1 cellular context compared by ENCODE assay signal in genomic region chr17:28744104-28744801, GRCh38.
TF ChIP-seq lines count a peak whose summit lies in the region.

No MANE protein-coding gene starts in this region.

TF ChIP-seq in K562, 482 proteins besides CTCF, POLR2A, EP300 and RAD21 (continued from another document and continues in another):
- TF ChIP-seq HMGXB4 (CRISPR knock-in tag; IDR thresholded peaks at IDR 0.05), result no peak
- TF ChIP-seq SMAD4 (CRISPR knock-in tag; conservative IDR thresholded peaks at IDR 0.05), result no peak
- TF ChIP-seq TEAD4 (IDR thresholded peaks at IDR 0.05; ENCODE audit: low read length), result peak; percentile 87
- TF ChIP-seq TEAD4 (CRISPR knock-in tag; IDR thresholded peaks at IDR 0.05; ENCODE audit: borderline replicate concordance), result peak; percentile 98
- TF ChIP-seq RHOXF2B (CRISPR knock-in tag; conservative IDR thresholded peaks at IDR 0.05), result no peak
- TF ChIP-seq HMG20A (CRISPR knock-in tag; conservative IDR thresholded peaks at IDR 0.05), result no peak
- no peak for TF ChIP-seq ATF6 (CRISPR knock-in tag; IDR thresholded peaks at IDR 0.05)
- peak; percentile 53; the same call in 1 of the 2 replicates for TF ChIP-seq SAFB (IDR thresholded peaks at IDR 0.05; ENCODE audit: borderline replicate concordance, low read depth, low read length)
- TF ChIP-seq ZBTB11 (CRISPR knock-in tag; IDR thresholded peaks at IDR 0.05), result no peak; a peak in 1 of 6 replicates
- no peak for TF ChIP-seq CBFA2T3 (IDR thresholded peaks at IDR 0.05)
- TF ChIP-seq NR2F6 (CRISPR knock-in tag; IDR thresholded peaks at IDR 0.05), result no peak
- TF ChIP-seq ZNF764 (CRISPR knock-in tag; IDR thresholded peaks at IDR 0.05; ENCODE audit: low read depth), result no peak
- TF ChIP-seq ASH1L (IDR thresholded peaks at IDR 0.05; ENCODE audit: borderline replicate concordance, low read depth, partially characterized antibody), result no peak
- TF ChIP-seq TEAD2 (tag; IDR thresholded peaks at IDR 0.05), result peak; percentile 99
- no peak for TF ChIP-seq PHB (CRISPR knock-in tag; IDR thresholded peaks at IDR 0.05)
- no peak for TF ChIP-seq PHB2 (IDR thresholded peaks at IDR 0.05; ENCODE audit: low read depth)
- no peak for TF ChIP-seq DPF2 (IDR thresholded peaks at IDR 0.05)
- TF ChIP-seq NCOA2 (IDR thresholded peaks at IDR 0.05; ENCODE audit: partially characterized antibody in 2 of 2), result no peak
- no peak for TF ChIP-seq SP2 (IDR thresholded peaks at IDR 0.05; ENCODE audit: extremely low read depth, low read depth, low read length, poor library complexity, severe bottlenecking)
- no peak for TF ChIP-seq MNT (conservative IDR thresholded peaks at IDR 0.05)
- no peak for TF ChIP-seq LARP7 (IDR thresholded peaks at IDR 0.05)
- no peak for TF ChIP-seq SMAD2 (IDR thresholded peaks at IDR 0.05; ENCODE audit: low read depth, low read length)
- TF ChIP-seq CBX8 (IDR thresholded peaks at IDR 0.05; ENCODE audit: borderline replicate concordance, extremely low read depth, low read depth, low read length, poor library complexity, severe bottlenecking), result no peak
- no peak; a peak in 1 of 4 replicates for TF ChIP-seq ZMIZ1 (IDR thresholded peaks at IDR 0.05; ENCODE audit: low read depth in 2 of 2, low read length in 2 of 2)
- TF ChIP-seq ZBTB40 (IDR thresholded peaks at IDR 0.05), result peak; percentile 62
- TF ChIP-seq ZBTB40 (CRISPR knock-in tag; IDR thresholded peaks at IDR 0.05), result no peak
- peak; percentile 92 for TF ChIP-seq ATF7 (IDR thresholded peaks at IDR 0.05)
- peak; percentile 33 for TF ChIP-seq NELFE (IDR thresholded peaks at IDR 0.05; ENCODE audit: insufficient read depth, insufficient read length)
- TF ChIP-seq MYBL2 (IDR thresholded peaks at IDR 0.05; ENCODE audit: low read depth), result no peak
- no peak for TF ChIP-seq MYBL2 (CRISPR knock-in tag; IDR thresholded peaks at IDR 0.05; ENCODE audit: borderline replicate concordance)
- no peak for TF ChIP-seq ZNF644 (tag; IDR thresholded peaks at IDR 0.05; ENCODE audit: low read depth)
